In the genomic region with DNA sequence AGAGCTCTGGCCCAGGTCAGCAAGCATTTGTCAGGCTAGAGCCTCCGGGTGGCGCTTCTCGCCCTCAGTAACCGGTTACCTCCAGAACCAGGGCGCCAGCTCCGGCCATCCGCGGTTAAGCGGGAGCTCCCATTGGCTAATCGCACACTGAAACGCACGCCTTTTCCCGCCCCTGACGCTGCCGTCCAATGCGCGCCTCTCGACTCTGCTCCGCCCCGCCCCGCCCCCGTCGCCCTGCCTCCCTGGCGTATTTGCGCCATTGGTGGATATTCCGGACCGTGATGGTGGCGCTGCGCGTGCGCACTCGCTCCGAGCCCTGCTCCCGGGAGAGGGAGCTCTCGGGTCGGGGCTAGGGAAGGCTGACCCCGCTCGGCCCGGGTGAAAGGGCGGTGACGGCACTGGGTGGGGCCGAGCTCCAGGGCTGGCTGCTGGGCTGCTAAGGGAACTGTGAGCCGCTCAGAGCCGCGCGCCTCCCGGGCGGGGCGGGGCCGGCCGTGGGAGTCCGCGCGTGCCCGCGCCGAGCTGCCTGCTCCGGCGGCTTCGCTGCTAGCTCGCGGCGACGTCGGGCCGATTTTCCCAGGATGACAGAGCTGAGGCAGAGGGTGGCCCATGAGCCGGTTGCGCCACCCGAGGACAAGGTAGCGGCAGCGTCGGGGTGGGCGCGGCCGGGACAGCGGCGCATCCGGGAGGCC, we compare ENCODE assay signal across 8 cellular contexts. TPM values are rescaled to one million over a fixed set of nuclear protein-coding genes. Genes with fewer than 3 reads are reported as not detected.
DNase-seq lines count a peak whose midpoint lies in the region; ATAC-seq, FAIRE-seq and TF ChIP-seq lines count a peak whose summit lies in the region.

A gene (plus strand): TSS at position 497 of the 692 bp plus-strand sequence. CDS start 85 bp downstream, at position 582.

- H4K8ac ChIP-seq in trophoblast cell (ENCODE audit: low read depth, low read length): peak within 1 kb of the TSS; percentile 86

- H2BK120ac ChIP-seq in trophoblast cell (ENCODE audit: insufficient read depth, low read length, poor library complexity): peak within 1 kb of the TSS; percentile 61

- ATAC-seq in HG02852 (IDR thresholded peaks at IDR 0.05; ENCODE audit: unreplicated experiment) (peak; percentile 92), T-cell (replicated peaks in 1 of 4) (peak; percentile 87 to 89 (median 87))

- H3K27me3 Mint-ChIP-seq in T-cell: no peaks in the 10 kb centered on the region

- H3K36me3 ChIP-seq in trophoblast cell (ENCODE audit: control insufficient read depth in 1 of 2, insufficient read depth in 2 of 2, low read length in 2 of 2) (no peaks in the 10 kb centered on the region), transverse colon (no peaks in the 10 kb centered on the region)

- 0 to 1% (median 0%) methylated on average over 70 to 78 of the region's 78 CpGs for WGBS in adipose tissue, 3 donors
- WGBS in trophoblast cell (ENCODE audit: extremely low coverage, insufficient coverage, insufficient read length): no CpG with 5 or more reads among the region's 78 CpGs
- WGBS in transverse colon (ENCODE audit: low coverage in 1 of 2), 2 donors: 1% methylated on average over 47 of the region's 78 CpGs; no CpG with 5 or more reads in 1 of the 2 donors

- H3K36me3 Mint-ChIP-seq in T-cell: no peaks in the 10 kb centered on the region

- peak within 1 kb of the TSS; percentile 66 for H3K4me2 ChIP-seq in trophoblast cell (ENCODE audit: low read length)

- H3K9ac ChIP-seq in trophoblast cell (ENCODE audit: low read length): peak within 1 kb of the TSS; percentile 92

- peaks cover 6% of the 10 kb centered on the region for H3K79me2 ChIP-seq in trophoblast cell (ENCODE audit: control insufficient read depth, insufficient read depth, low read length, poor library complexity)

- H3K4me1 ChIP-seq in trophoblast cell (ENCODE audit: control insufficient read depth in 1 of 2, insufficient read depth in 2 of 2, low read length in 2 of 2): peaks cover 3 to 4% of the 10 kb centered on the region in 2 experiments
- H3K4me1 ChIP-seq in transverse colon: peaks cover 10 to 30% (median 25%) of the 10 kb centered on the region in 4 donors

- H3K27ac ChIP-seq in adipose tissue (ENCODE audit: low read depth, low read length): peak within 1 kb of the TSS; percentile 60
- H3K27ac ChIP-seq in trophoblast cell (ENCODE audit: low read depth, low read length): peak within 1 kb of the TSS; percentile 78
- peak within 1 kb of the TSS; percentile 95 to 99 (median 98) for H3K27ac ChIP-seq in transverse colon

- H2BK12ac ChIP-seq in trophoblast cell (ENCODE audit: low read length): no peak within 1 kb of the TSS

- peak within 1 kb of the TSS; percentile 95 for H3K27ac Mint-ChIP-seq in T-cell

- CTCF ChIA-PET in T-cell (lab: Charles Lee): interaction anchor here (0.6 to 2.1 kb wide), 26 partner anchors 11 to 709 kb away, joined by 3 to 46 read pairs (median 4); no protein-coding TSS in a partner anchor

- intact Hi-C loops in cardiac septum (cut with DNase I): loop anchor here (1.0 to 10.0 kb wide), 2 partner anchors 66 to 318 kb away; no protein-coding TSS in a partner anchor
- intact Hi-C loops in transverse colon (cut with DNase I; ENCODE audit: low total_unique reads): loop anchor here (5.0 kb wide), 1 partner anchor 71 kb away; no protein-coding TSS in a partner anchor

- peak within 1 kb of the TSS; percentile 90 to 94 (median 93) for H3K4me3 Mint-ChIP-seq in T-cell

- no peaks in the 10 kb centered on the region for H3K9me3 Mint-ChIP-seq in T-cell

- TF ChIP-seq CTCF in transverse colon (IDR thresholded peaks at IDR 0.05): peak; percentile 37 to 68 (median 52)

- peak within 1 kb of the TSS; percentile 71 for H4K12ac ChIP-seq in trophoblast cell (ENCODE audit: low read depth, low read length)

- peak within 1 kb of the TSS; percentile 96 for H3K4me3 ChIP-seq in trophoblast cell (ENCODE audit: low read depth, low read length)
- H3K4me3 ChIP-seq in transverse colon: peak within 1 kb of the TSS; percentile 70 to 98 (median 85)

- peaks cover 34 to 36% (median 35%) of the 10 kb centered on the region in 3 donors for H3K4me1 Mint-ChIP-seq in T-cell

- H3K23ac ChIP-seq in trophoblast cell (ENCODE audit: low read length): no peak within 1 kb of the TSS

- TF ChIP-seq EP300 in transverse colon (IDR thresholded peaks at IDR 0.05; ENCODE audit: low read depth): no peak

- H3K4ac ChIP-seq in trophoblast cell (ENCODE audit: low read depth, low read length): peak within 1 kb of the TSS; percentile 60

- DNase-seq in GM12892 (ENCODE audit: insufficient read length): peak; percentile 94
- peak; percentile 94 for DNase-seq in NCI-H1436 treated with DMSO at 0.1 percent for 48 hours (lab: John Stamatoyannopoulos, UW)
- DNase-seq in T-cell: peak; percentile 98 to 100 (median 100)
- DNase-seq in cardiac septum (ENCODE audit: low spot score): peak; percentile 100
- DNase-seq in trophoblast cell: peak; percentile 99
- DNase-seq in transverse colon: peak; percentile 100

- H3K14ac ChIP-seq in trophoblast cell (ENCODE audit: low read length): peak within 1 kb of the TSS; percentile 96

- in situ Hi-C loops in transverse colon (cut with MboI; ENCODE audit: low pct_ligation_motif_present in 1 of 4, low pct_unique_long_range_greater_than_20kb in 1 of 4, low sequenced_read_pairs in 3 of 4): loop anchor here in 2 of 4 donors (5.0 to 10.0 kb wide), 2 partner anchors 58 to 61 kb away; no protein-coding TSS in a partner anchor

- FAIRE-seq in GM12892 (lab: Jason Lieb, UNC): peak; percentile 100

- H3K27me3 ChIP-seq in trophoblast cell (ENCODE audit: insufficient read depth, low read length): no peaks in the 10 kb centered on the region
- no peaks in the 10 kb centered on the region for H3K27me3 ChIP-seq in transverse colon

- H2AK5ac ChIP-seq in trophoblast cell (ENCODE audit: low read length): peak within 1 kb of the TSS; percentile 59

- POLR2A ChIA-PET in T-cell (lab: Charles Lee): interaction anchor here (0.6 to 1.8 kb wide), 10 partner anchors 11 to 478 kb away, joined by 3 to 13 read pairs (median 4); no protein-coding TSS in a partner anchor

- peak within 1 kb of the TSS; percentile 98 for H2AFZ ChIP-seq in trophoblast cell (ENCODE audit: insufficient read depth, low read length, poor library complexity)

- peak within 1 kb of the TSS; percentile 73 for H2BK5ac ChIP-seq in trophoblast cell (ENCODE audit: low read depth, low read length, poor library complexity)

- H3K9me3 ChIP-seq in trophoblast cell (ENCODE audit: insufficient read depth, low read depth, low read length) (no peaks in the 10 kb centered on the region), transverse colon (no peaks in the 10 kb centered on the region)

- peak within 1 kb of the TSS; percentile 86 for H4K91ac ChIP-seq in trophoblast cell (ENCODE audit: low read depth, low read length)

- TF ChIP-seq POLR2A in GM12892 (IDR thresholded peaks at IDR 0.05; ENCODE audit: low read depth, low read length) (peak; percentile 51; the same call in 1 of the 2 replicates), transverse colon (IDR thresholded peaks at IDR 0.05) (peak; percentile 76)

- peak within 1 kb of the TSS; percentile 97 for H3K18ac ChIP-seq in trophoblast cell (ENCODE audit: low read length)

- H3K79me1 ChIP-seq in trophoblast cell (ENCODE audit: low read length): peaks cover 6% of the 10 kb centered on the region

RNA-seq across cellular contexts. Expression of the gene that starts here (rescaled TPM):
- 17.6 TPM for polyA plus RNA-seq in GM12892 (2012; ENCODE audit: missing spikeins)
- 10 to 100 TPM; 47.1 to 62.2 (median 48.9) TPM for total RNA-seq in T-cell
- polyA plus RNA-seq in adipose tissue: 10 to 100 TPM in 2 of 3 donors, 1 to 10 TPM in 1; 7.1 to 14.8 (median 10.7) TPM
- total RNA-seq in cardiac septum: 84.0 TPM
- polyA plus RNA-seq in trophoblast cell (2013): 25.0 and 25.8 TPM in 2 replicates
- total RNA-seq in transverse colon: 10 to 100 TPM; 26.9 to 60.1 (median 30.3) TPM

Comparison
In these comparisons a context has a peak if more than half of its experiments do, and no peak if none do; other contexts are left out.
1. Peak in every context shown above with its lines: DNase-seq, ATAC-seq, H3K4me3 ChIP-seq and H3K27ac ChIP-seq.